21 cellular contexts compared by ENCODE assay signal in genomic region chr12:106719879-106720278, GRCh38.
"Had no signal": no experiment of that assay in that cellular context is flagged by ENCODE, and none has a peak within 500 bp of the region (broad histone marks: within the 10 kb centered on the region; RNA-seq: fewer than 3 reads in every experiment).

No MANE protein-coding gene starts in this region.

- H3K79me2 ChIP-seq: hepatocyte had no signal

- H3K27me3 ChIP-seq: esophagus muscularis mucosa, heart left ventricle, hepatocyte had no signal

- DNase-seq: dermis blood vessel endothelial cell; dorsolateral prefrontal cortex; effector CD4-positive, alpha-beta T cell; effector memory CD4-positive, alpha-beta T cell; foreskin keratinocyte; heart left ventricle; left cardiac atrium; left lung; left ventricle myocardium superior; lower lobe of right lung; mesenchymal stem cell; mucosa of descending colon had no signal

- H3K36me3 ChIP-seq: esophagus muscularis mucosa, gastroesophageal sphincter, heart left ventricle, left lung, lower lobe of right lung had no signal

- H3K4me2 ChIP-seq: hepatocyte had no signal

- H3K9me3 ChIP-seq: esophagus muscularis mucosa, gastroesophageal sphincter, heart left ventricle, left lung, lower lobe of right lung, mucosa of descending colon had no signal

- FAIRE-seq: colon, endothelial cell of umbilical vein, frontal cortex, islet of Langerhans, keratinocyte had no signal

- ATAC-seq: foreskin keratinocyte, gastroesophageal sphincter, heart left ventricle, left cardiac atrium, left ventricle myocardium superior, mucosa of descending colon had no signal

- H3K27ac ChIP-seq: coronary artery, dorsolateral prefrontal cortex, esophagus muscularis mucosa, foreskin keratinocyte, gastroesophageal sphincter, heart left ventricle, hepatocyte, left lung, lower lobe of right lung had no signal

- H3K4me1 ChIP-seq: esophagus muscularis mucosa, foreskin keratinocyte, gastroesophageal sphincter, left lung, lower lobe of right lung had no signal

- H2AFZ ChIP-seq: hepatocyte had no signal

- H3K4me3 ChIP-seq: coronary artery, dorsolateral prefrontal cortex, esophagus muscularis mucosa, gastroesophageal sphincter, heart left ventricle, hepatocyte, left lung, lower lobe of right lung, mucosa of descending colon had no signal
